Comparison of ENCODE assay signal across 8 cellular contexts in genomic region chr22:36160499-36160942, GRCh38. TPM values are rescaled to one million over a fixed set of nuclear protein-coding genes. Genes with fewer than 3 reads are reported as not detected.
DNase-seq lines count a peak whose midpoint lies in the region; ATAC-seq and TF ChIP-seq lines count a peak whose summit lies in the region.

APOL3 (minus strand) TSS chr22:36160755; CDS start chr22:36149055, 11,700 bp downstream.

- H3K4me3 ChIP-seq in spleen (peak within 1 kb of the TSS; percentile 44 to 84 (median 56)), SJCRH30 (no peak within 1 kb of the TSS)

- no peaks in the 10 kb centered on the region for H3K27me3 Mint-ChIP-seq in activated naive CD4-positive, alpha-beta T cell treated with anti-CD3 and anti-CD28 coated beads for 36 hours (ENCODE audit: low read depth)

- DNase-seq in stimulated activated CD4-positive, alpha-beta T cell treated with anti-CD3 and anti-CD28 coated beads, Interleukin-12 subunit alpha, Interleukin-12 subunit beta, amount 100 ng/mL, for 4 hours: peak; percentile 33
- no peak for DNase-seq in stimulated activated CD4-positive, alpha-beta T cell treated with anti-CD3 and anti-CD28 coated beads, Interleukin-2, amount 100 ng/mL, for 48 hours
- peak; percentile 67 for DNase-seq in activated naive CD4-positive, alpha-beta T cell treated with anti-CD3 and anti-CD28 coated beads for 36 hours
- peak; percentile 87 for DNase-seq in Right ventricle myocardium superior
- DNase-seq in spleen: peak; percentile 87
- no peak for DNase-seq in NCI-H446 treated with DMSO at 0.1 percent for 48 hours (lab: John Stamatoyannopoulos, UW)
- DNase-seq in SJCRH30: no peak

- H3K27ac Mint-ChIP-seq in activated naive CD4-positive, alpha-beta T cell treated with anti-CD3 and anti-CD28 coated beads for 36 hours: peak within 1 kb of the TSS; percentile 88

- no peaks in the 10 kb centered on the region for H3K27me3 ChIP-seq in spleen (replicated peaks in 1 of 7)
- 0 out of 2 replicates have a peak, but pooled peaks cover 6% of the 10 kb centered on the region for H3K27me3 ChIP-seq in SJCRH30

- TF ChIP-seq CTCF in spleen (IDR thresholded peaks at IDR 0.05 in 8 of 11, conservative IDR thresholded peaks at IDR 0.05 in 3 of 11): no peak

- peak in 2 of 3 donors; percentile 65 to 95 for TF ChIP-seq POLR2A in spleen (IDR thresholded peaks at IDR 0.05)

- peak within 1 kb of the TSS; percentile 77 to 96 (median 90) for H3K27ac ChIP-seq in spleen
- no peak within 1 kb of the TSS for H3K27ac ChIP-seq in SJCRH30

- H3K4me1 ChIP-seq in spleen (peaks cover 32 to 100% (median 86%) of the 10 kb centered on the region in 6 donors), SJCRH30 (no peaks in the 10 kb centered on the region)

- H3K9me3 ChIP-seq in spleen (no peaks in the 10 kb centered on the region), SJCRH30 (replicated peaks) (no peaks in the 10 kb centered on the region)

- H3K9me3 Mint-ChIP-seq in activated naive CD4-positive, alpha-beta T cell treated with anti-CD3 and anti-CD28 coated beads for 36 hours: no peaks in the 10 kb centered on the region

- CTCF ChIA-PET in activated naive CD4-positive, alpha-beta T cell treated with anti-CD3 and anti-CD28 coated beads for 36 hours (lab: Charles Lee): interaction anchor here (1.1 to 6.6 kb wide), 4 partner anchors 16 to 95 kb away, joined by 3 to 49 read pairs (median 6); no protein-coding TSS in a partner anchor

- 0 to 11% (median 6%) methylated on average over 2 to 3 of the region's 3 CpGs for WGBS in spleen, 5 donors

- peak within 1 kb of the TSS; percentile 76 for H3K4me3 Mint-ChIP-seq in activated naive CD4-positive, alpha-beta T cell treated with anti-CD3 and anti-CD28 coated beads for 36 hours

- H3K4me1 Mint-ChIP-seq in activated naive CD4-positive, alpha-beta T cell treated with anti-CD3 and anti-CD28 coated beads for 36 hours (ENCODE audit: low read depth): peaks cover 78% of the 10 kb centered on the region

- intact Hi-C loops in activated naive CD4-positive, alpha-beta T cell treated with anti-CD3 and anti-CD28 coated beads for 36 hours (cut with micrococcal nuclease): no loop called here
- intact Hi-C loops in Right ventricle myocardium superior (cut with DNase I) (no loop called here), spleen (cut with DNase I; ENCODE audit: low total_unique reads) (no loop called here)

- ATAC-seq in Right ventricle myocardium superior (ENCODE audit: poor library complexity): peak; percentile 67
- no peak for ATAC-seq in GM19023 (IDR thresholded peaks at IDR 0.05; ENCODE audit: unreplicated experiment)

- peaks cover 0 to 5% (median 0%) of the 10 kb centered on the region in 6 donors for H3K36me3 ChIP-seq in spleen
- no peaks in the 10 kb centered on the region for H3K36me3 ChIP-seq in SJCRH30

- H3K36me3 Mint-ChIP-seq in activated naive CD4-positive, alpha-beta T cell treated with anti-CD3 and anti-CD28 coated beads for 36 hours (ENCODE audit: low read depth): peaks cover 9% of the 10 kb centered on the region

RNA-seq across cellular contexts. Expression of gene APOL3, which starts in this region (rescaled TPM):
- 10 to 100 TPM; 35.0 to 37.8 TPM for total RNA-seq in activated naive CD4-positive, alpha-beta T cell treated with anti-CD3 and anti-CD28 coated beads for 36 hours
- total RNA-seq in Right ventricle myocardium superior (25.5 TPM), spleen (100 to 1,000 TPM in 5 of 7 donors, 10 to 100 TPM in 2; 82.7 to 146 (median 119) TPM)
- 10 to 100 TPM; 32.6 to 88.3 (median 49.9) TPM for polyA plus RNA-seq in spleen
- 0.08 TPM in 1 of 2 replicates, not detected in the other for total RNA-seq in SJCRH30 (2014; rRNA removed; shearing (Covaris generic))

Comparison
In these comparisons a context has a peak if more than half of its experiments do, and no peak if none do; other contexts are left out.
1. RNA of gene APOL3 (total RNA-seq): 82.7 to 146 TPM in spleen, 35.0 to 37.8 TPM in activated naive CD4-positive, alpha-beta T cell treated with anti-CD3 and anti-CD28 coated beads for 36 hours and 25.5 TPM in Right ventricle myocardium superior (single experiment); 0.08 TPM in SJCRH30; every median in the first group is over 10 times any median in the second.
2. DNase-seq: peak in stimulated activated CD4-positive, alpha-beta T cell treated with anti-CD3 and anti-CD28 coated beads, Interleukin-12 subunit alpha, Interleukin-12 subunit beta, amount 100 ng/mL, for 4 hours (single experiment), activated naive CD4-positive, alpha-beta T cell treated with anti-CD3 and anti-CD28 coated beads for 36 hours (single experiment), Right ventricle myocardium superior (single experiment) and spleen (single experiment); none in stimulated activated CD4-positive, alpha-beta T cell treated with anti-CD3 and anti-CD28 coated beads, Interleukin-2, amount 100 ng/mL, for 48 hours (0 of 2), NCI-H446 treated with DMSO at 0.1 percent for 48 hours (single experiment) and SJCRH30 (0 of 2).